8 cellular contexts compared by ENCODE assay signal in the genomic region with DNA sequence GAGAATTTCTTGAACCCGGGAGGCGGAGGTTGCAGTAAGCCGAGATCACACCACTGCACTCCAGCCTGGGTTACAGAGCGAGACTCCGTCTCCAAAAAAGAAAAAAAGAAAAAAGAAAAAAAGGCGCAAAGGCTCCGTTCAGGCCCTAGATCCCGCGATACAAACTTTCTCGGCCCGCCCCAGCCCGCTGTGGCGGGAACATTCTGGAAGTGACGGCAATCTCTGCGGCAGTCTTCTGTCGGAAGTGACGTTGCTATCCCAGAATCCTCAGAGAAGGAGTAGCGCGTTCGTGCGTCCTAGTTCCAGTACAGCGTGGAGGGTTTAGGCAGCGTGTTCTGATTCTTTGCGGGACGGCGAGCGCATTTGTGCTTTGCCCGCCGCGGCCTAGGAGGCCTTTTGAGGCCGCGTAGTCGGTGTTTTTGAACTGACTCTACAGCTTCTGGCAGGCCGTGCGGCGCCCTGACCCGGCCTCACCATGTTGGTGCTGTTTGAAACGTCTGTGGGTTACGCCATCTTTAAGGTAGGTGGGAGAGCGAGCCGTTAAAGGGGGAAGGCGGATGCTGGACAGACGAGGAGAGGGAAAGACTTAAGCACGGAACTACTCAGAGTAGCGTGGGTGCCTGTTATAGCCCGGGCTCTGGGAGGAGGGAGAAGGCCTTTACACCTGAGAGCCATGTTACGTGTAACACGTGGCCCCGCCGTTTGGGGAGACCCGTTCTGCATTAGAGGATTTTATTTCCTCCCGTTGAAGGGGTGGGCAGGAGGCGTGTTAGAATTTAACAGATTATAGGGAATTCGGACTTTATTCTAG. TPM values are rescaled to one million over a fixed set of nuclear protein-coding genes. Genes with fewer than 3 reads are reported as not detected.
A peak's percentile ranks its signal among the peaks of the same experiment; 100 is the strongest.
DNase-seq lines count a peak whose midpoint lies in the region; ATAC-seq lines count a peak whose summit lies in the region.

A gene with protein sequence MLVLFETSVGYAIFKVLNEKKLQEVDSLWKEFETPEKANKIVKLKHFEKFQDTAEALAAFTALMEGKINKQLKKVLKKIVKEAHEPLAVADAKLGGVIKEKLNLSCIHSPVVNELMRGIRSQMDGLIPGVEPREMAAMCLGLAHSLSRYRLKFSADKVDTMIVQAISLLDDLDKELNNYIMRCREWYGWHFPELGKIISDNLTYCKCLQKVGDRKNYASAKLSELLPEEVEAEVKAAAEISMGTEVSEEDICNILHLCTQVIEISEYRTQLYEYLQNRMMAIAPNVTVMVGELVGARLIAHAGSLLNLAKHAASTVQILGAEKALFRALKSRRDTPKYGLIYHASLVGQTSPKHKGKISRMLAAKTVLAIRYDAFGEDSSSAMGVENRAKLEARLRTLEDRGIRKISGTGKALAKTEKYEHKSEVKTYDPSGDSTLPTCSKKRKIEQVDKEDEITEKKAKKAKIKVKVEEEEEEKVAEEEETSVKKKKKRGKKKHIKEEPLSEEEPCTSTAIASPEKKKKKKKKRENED (plus strand): TSS at position 297 of the 811 bp plus-strand sequence. CDS start 179 bp downstream, at position 476.

- H3K9ac ChIP-seq in BLaER1: peak within 1 kb of the TSS; percentile 99

- peak within 1 kb of the TSS; percentile 78 for H3K4me3 ChIP-seq in BLaER1

- POLR2A ChIA-PET in activated CD4-positive, alpha-beta T cell treated with anti-CD3 and anti-CD28 coated beads, Interleukin-2, amount 10 ng/mL, durations not matched to agents 7 days and 5 days (lab: Charles Lee): interaction anchor here (0.7 kb wide), 1 partner anchor 11 kb away, joined by 4 read pairs; no protein-coding TSS in a partner anchor

- peaks cover 40% of the 10 kb centered on the region for H3K4me1 ChIP-seq in BLaER1

- no peaks in the 10 kb centered on the region for H3K27me3 Mint-ChIP-seq in activated CD4-positive, alpha-beta T cell treated with anti-CD3 and anti-CD28 coated beads, Interleukin-2, amount 10 ng/mL, durations not matched to agents 7 days and 5 days

- no peaks in the 10 kb centered on the region for H3K27me3 ChIP-seq in BLaER1

- H3K36me3 ChIP-seq in BLaER1: peaks cover 4% of the 10 kb centered on the region

- peak within 1 kb of the TSS; percentile 98 for H3K27ac ChIP-seq in BLaER1

- H3K36me3 Mint-ChIP-seq in activated CD4-positive, alpha-beta T cell treated with anti-CD3 and anti-CD28 coated beads, Interleukin-2, amount 10 ng/mL, durations not matched to agents 7 days and 5 days (ENCODE audit: low read depth): peaks cover 5% of the 10 kb centered on the region

- DNase-seq in NCI-H69 (lab: John Stamatoyannopoulos, UW): peak; percentile 93
- DNase-seq in activated CD4-positive, alpha-beta T cell treated with anti-CD3 and anti-CD28 coated beads, Interleukin-2, amount 10 ng/mL, durations not matched to agents 7 days and 5 days: peak; percentile 95
- DNase-seq in dedifferentiated amniotic fluid mesenchymal stem cell (ENCODE audit: extremely low spot score): peak; percentile 98
- DNase-seq in left kidney (ENCODE audit: low read depth, low spot score): peak; percentile 99
- DNase-seq in stimulated activated CD4-positive, alpha-beta T cell treated with anti-CD3 and anti-CD28 coated beads, Interleukin-2, amount 100 ng/mL, for 24 hours: peak; percentile 87 to 90

- H4K20me1 ChIP-seq in BLaER1: peaks cover 50% of the 10 kb centered on the region

- H3K9me3 ChIP-seq in BLaER1: no peaks in the 10 kb centered on the region

- peak; percentile 82 for ATAC-seq in GM19328 (IDR thresholded peaks at IDR 0.05; ENCODE audit: unreplicated experiment)
- ATAC-seq in HG03520 (IDR thresholded peaks at IDR 0.05; ENCODE audit: unreplicated experiment): peak; percentile 76

- CTCF ChIA-PET in activated CD4-positive, alpha-beta T cell treated with anti-CD3 and anti-CD28 coated beads, Interleukin-2, amount 10 ng/mL, durations not matched to agents 7 days and 5 days (lab: Charles Lee): interaction anchor here (0.6 to 1.3 kb wide), 3 partner anchors 11 to 263 kb away, joined by 3 to 5 read pairs (median 4); no protein-coding TSS in a partner anchor

- no peaks in the 10 kb centered on the region for H3K9me3 Mint-ChIP-seq in activated CD4-positive, alpha-beta T cell treated with anti-CD3 and anti-CD28 coated beads, Interleukin-2, amount 10 ng/mL, durations not matched to agents 7 days and 5 days

- peaks cover 19% of the 10 kb centered on the region for H3K4me1 Mint-ChIP-seq in activated CD4-positive, alpha-beta T cell treated with anti-CD3 and anti-CD28 coated beads, Interleukin-2, amount 10 ng/mL, durations not matched to agents 7 days and 5 days

- H3K4me3 Mint-ChIP-seq in activated CD4-positive, alpha-beta T cell treated with anti-CD3 and anti-CD28 coated beads, Interleukin-2, amount 10 ng/mL, durations not matched to agents 7 days and 5 days: peak within 1 kb of the TSS; percentile 63

- peak within 1 kb of the TSS; percentile 90 for H3K4me2 ChIP-seq in BLaER1

- peak within 1 kb of the TSS; percentile 85 for H3K27ac Mint-ChIP-seq in activated CD4-positive, alpha-beta T cell treated with anti-CD3 and anti-CD28 coated beads, Interleukin-2, amount 10 ng/mL, durations not matched to agents 7 days and 5 days

RNA-seq across cellular contexts. Expression of the gene that starts here (rescaled TPM):
- 100 to 1,000 TPM; 102 to 104 TPM for total RNA-seq in activated CD4-positive, alpha-beta T cell treated with anti-CD3 and anti-CD28 coated beads, Interleukin-2, amount 10 ng/mL, durations not matched to agents 7 days and 5 days

Comparison
In these comparisons a context has a peak if more than half of its experiments do, and no peak if none do; other contexts are left out.
1. Peak in every context shown above with its lines: DNase-seq, ATAC-seq, H3K4me3 ChIP-seq and H3K27ac ChIP-seq.